ENCODE assay signal across 19 cellular contexts in genomic region chr1:223016890-223017289, GRCh38.
DNase-seq lines count a peak whose midpoint lies in the region; ATAC-seq and TF ChIP-seq lines count a peak whose summit lies in the region.
"Had no signal": no experiment of that assay in that cellular context is flagged by ENCODE, and none has a peak within 500 bp of the region (broad histone marks: within the 10 kb centered on the region; RNA-seq: fewer than 3 reads in every experiment).

No MANE protein-coding gene starts in this region.

- no peak overlapping the region for H3K9ac ChIP-seq in endodermal cell (ENCODE audit: extremely low read depth, low read length, poor library complexity, severe bottlenecking)
- H3K9ac ChIP-seq in subcutaneous abdominal adipose tissue (ENCODE audit: low read length in 5 of 5), result no peak overlapping the region
- H3K9ac ChIP-seq: GM23248 had no signal

- TF ChIP-seq CTCF in heart left ventricle (IDR thresholded peaks at IDR 0.05), result no peak
- peak; percentile 51 for TF ChIP-seq CTCF in endodermal cell (conservative IDR thresholded peaks at IDR 0.05)
- TF ChIP-seq CTCF in nephron progenitor cell (IDR thresholded peaks at IDR 0.05), result no peak

- H3K9me3 ChIP-seq in heart left ventricle, result no peaks in the 10 kb centered on the region
- H3K9me3 ChIP-seq in endodermal cell (ENCODE audit: control insufficient read depth, low read length), result no peaks in the 10 kb centered on the region
- peaks cover 0 to 3% (median 0%) of the 10 kb centered on the region in 5 donors for H3K9me3 ChIP-seq in subcutaneous abdominal adipose tissue (ENCODE audit: control insufficient read depth in 5 of 5, low read length in 5 of 5)

- peaks cover 46% of the 10 kb centered on the region for H3K4me1 Mint-ChIP-seq in endodermal cell
- peaks cover 82% of the 10 kb centered on the region for H3K4me1 Mint-ChIP-seq in nephron progenitor cell

- H3K4me3 ChIP-seq in heart left ventricle, result no peak overlapping the region
- no peak overlapping the region for H3K4me3 ChIP-seq in endodermal cell (ENCODE audit: low read length)
- no peak overlapping the region for H3K4me3 ChIP-seq in subcutaneous abdominal adipose tissue (ENCODE audit: low read depth in 1 of 5, low read length in 5 of 5)
- H3K4me3 ChIP-seq: GM23248 had no signal

- TF ChIP-seq POLR2A in heart left ventricle (IDR thresholded peaks at IDR 0.05), result no peak

- no peak overlapping the region for H3K4me3 Mint-ChIP-seq in endodermal cell
- no peak overlapping the region for H3K4me3 Mint-ChIP-seq in nephron progenitor cell

- H3K27me3 Mint-ChIP-seq in endodermal cell (ENCODE audit: insufficient read depth) (no peaks in the 10 kb centered on the region), nephron progenitor cell (ENCODE audit: low read depth, poor library complexity) (peaks cover 7% of the 10 kb centered on the region)

- DNase-seq in heart left ventricle (no peak), cardiac septum (ENCODE audit: low spot score) (no peak), endodermal cell (peak; percentile 73), nephron progenitor cell (no peak), sciatic nerve (ENCODE audit: low spot score) (no peak), head of caudate nucleus (no peak)
- DNase-seq in stimulated activated naive CD8-positive, alpha-beta T cell treated with anti-CD3 and anti-CD28 coated beads, Interleukin-15, Interleukin-2, amounts not matched to agents 100 U/mL and 50 U/mL, for 24 hours, result no peak
- DNase-seq: DMS53; GM23248; KBM-7; NCI-H1092; NCI-H2227 treated with DMSO at 0.1 percent for 48 hours; NCI-H524 treated with DMSO at 0.1 percent for 48 hours; NK-92 treated with Interleukin-12 subunit alpha and Interleukin-12 subunit beta, amount 100 ng/mL, for 24 hours; OCI-M1 had no signal

- peaks cover 0 to 26% (median 8%) of the 10 kb centered on the region in 12 donors for H3K4me1 ChIP-seq in heart left ventricle
- H3K4me1 ChIP-seq in endodermal cell (ENCODE audit: control insufficient read depth, insufficient read depth, low read length), result peaks cover 22% of the 10 kb centered on the region
- H3K4me1 ChIP-seq in subcutaneous abdominal adipose tissue (ENCODE audit: control insufficient read depth in 5 of 5, insufficient read depth in 5 of 5, low read length in 5 of 5), result peaks cover 0 to 10% (median 2%) of the 10 kb centered on the region in 5 donors

- H3K36me3 ChIP-seq in heart left ventricle (no peaks in the 10 kb centered on the region), endodermal cell (ENCODE audit: control insufficient read depth, insufficient read depth, low read length) (peaks cover 86% of the 10 kb centered on the region), subcutaneous abdominal adipose tissue (ENCODE audit: control insufficient read depth in 5 of 5, insufficient read depth in 5 of 5, low read length in 5 of 5) (no peaks in the 10 kb centered on the region)

- peak overlapping the region; percentile 42 for H3K27ac Mint-ChIP-seq in endodermal cell
- H3K27ac Mint-ChIP-seq in nephron progenitor cell, result peak overlapping the region; percentile 68

- H3K36me3 Mint-ChIP-seq in endodermal cell (ENCODE audit: low read depth) (peaks cover 75% of the 10 kb centered on the region), nephron progenitor cell (ENCODE audit: low read depth) (peaks cover 17% of the 10 kb centered on the region)

- H3K27me3 ChIP-seq in heart left ventricle (no peaks in the 10 kb centered on the region), endodermal cell (ENCODE audit: control insufficient read depth, insufficient read depth, low read length, poor library complexity, severe bottlenecking) (no peaks in the 10 kb centered on the region), subcutaneous abdominal adipose tissue (ENCODE audit: control insufficient read depth in 5 of 5, insufficient read depth in 4 of 5, low read length in 5 of 5) (peaks cover 0 to 3% (median 0%) of the 10 kb centered on the region in 5 donors)

- WGBS in heart left ventricle, 4 donors, result 0 to 86% (median 80%) methylated on average over 2 to 6 of the region's 6 CpGs
- WGBS in endodermal cell (ENCODE audit: insufficient coverage in 1 of 2, insufficient read length in 1 of 2), 2 experiments, result 88 to 100% methylated on average over 3 to 6 of the region's 6 CpGs

- intact Hi-C loops in heart left ventricle (cut with DNase I) (loop anchor here in 1 of 10 donors (5.0 kb wide), 1 partner anchor 80 kb away; no protein-coding TSS in a partner anchor), cardiac septum (cut with DNase I) (no loop called here), sciatic nerve (cut with DNase I) (no loop called here), head of caudate nucleus (cut with DNase I) (no loop called here)

- H3K9me3 Mint-ChIP-seq in endodermal cell (peaks cover 3% of the 10 kb centered on the region), nephron progenitor cell (peaks cover 9% of the 10 kb centered on the region)

- peak overlapping the region; percentile 8 to 79 (median 67) for H3K27ac ChIP-seq in heart left ventricle
- no peak overlapping the region for H3K27ac ChIP-seq in endodermal cell (ENCODE audit: low read depth, low read length)
- peak overlapping the region; percentile 23 for H3K27ac ChIP-seq in subcutaneous abdominal adipose tissue (ENCODE audit: low read depth, low read length)
- H3K27ac ChIP-seq: C4-2B, GM23248, HL-60, RWPE1 had no signal

- ATAC-seq in heart left ventricle, result peak in 2 of 4 donors; percentile 8 to 27
- ATAC-seq in sciatic nerve, result no peak
- ATAC-seq in stimulated activated naive CD8-positive, alpha-beta T cell treated with anti-CD3 and anti-CD28 coated beads, Interleukin-15, Interleukin-2, amounts not matched to agents 100 U/mL and 50 U/mL, for 24 hours, result no peak
